8 cellular contexts compared by ENCODE assay signal in genomic region chr18:59900222-59901128, GRCh38. TPM values are rescaled to one million over a fixed set of nuclear protein-coding genes. Genes with fewer than 3 reads are reported as not detected.
A peak's percentile ranks its signal among the peaks of the same experiment; 100 is the strongest.
DNase-seq lines count a peak whose midpoint lies in the region; ATAC-seq and TF ChIP-seq lines count a peak whose summit lies in the region.

No MANE protein-coding gene starts in this region.

- peaks cover 42% of the 10 kb centered on the region for H3K4me1 Mint-ChIP-seq in chondrocyte (ENCODE audit: low read depth)

- no peaks in the 10 kb centered on the region for H3K27me3 ChIP-seq in WERI-Rb-1 (ENCODE audit: insufficient read depth, low read depth, severe bottlenecking)

- intact Hi-C loops in lower leg skin (cut with DNase I; ENCODE audit: low total_unique reads) = no loop called here

- H3K36me3 Mint-ChIP-seq in chondrocyte (ENCODE audit: low read depth) = peaks cover 11% of the 10 kb centered on the region

- 2 to 3% methylated on average over 38 to 46 of the region's 51 CpGs for WGBS in lower leg skin, 2 donors

- H3K36me3 ChIP-seq in WERI-Rb-1 = peaks cover 29% of the 10 kb centered on the region

- H3K4me3 ChIP-seq in WERI-Rb-1 (ENCODE audit: low read depth, low read length) (peak overlapping the region; percentile 87), lower leg skin (ENCODE audit: low read depth, poor library complexity, severe bottlenecking) (peak overlapping the region; percentile 58)

- H3K27me3 Mint-ChIP-seq in chondrocyte (ENCODE audit: low read depth) = no peaks in the 10 kb centered on the region

- TF ChIP-seq CTCF in WERI-Rb-1 (IDR thresholded peaks at IDR 0.05; ENCODE audit: low read depth, low read length) (no peak), chondrocyte (IDR thresholded peaks at IDR 0.05) (no peak), lower leg skin (IDR thresholded peaks at IDR 0.05) (no peak)

- H3K27ac ChIP-seq in WERI-Rb-1 = peak overlapping the region; percentile 90

- H3K27ac Mint-ChIP-seq in chondrocyte (ENCODE audit: unreplicated experiment) = peak overlapping the region; percentile 94

- no peak for TF ChIP-seq POLR2A in lower leg skin (IDR thresholded peaks at IDR 0.05)

- H3K9me3 ChIP-seq in WERI-Rb-1 (ENCODE audit: severe bottlenecking) = peaks cover 8% of the 10 kb centered on the region

- peak; percentile 29 for DNase-seq in NCI-H2196 (lab: John Stamatoyannopoulos, UW; ENCODE audit: unreplicated experiment)
- no peak for DNase-seq in NCI-H2196 treated with DMSO at 0.1 percent for 48 hours (lab: John Stamatoyannopoulos, UW; ENCODE audit: unreplicated experiment)
- peak; percentile 13 for DNase-seq in NCI-H2029 treated with DMSO at 0.1 percent for 48 hours (lab: John Stamatoyannopoulos, UW)
- peak; percentile 61 for DNase-seq in WERI-Rb-1
- DNase-seq in chondrocyte (ENCODE audit: low spot score) = no peak
- no peak for DNase-seq in lower leg skin (ENCODE audit: low spot score in 2 of 2)
- DNase-seq in stimulated activated CD8-positive, alpha-beta memory T cell treated with anti-CD3 and anti-CD28 coated beads, Interleukin-12 subunit alpha, Interleukin-12 subunit beta, amount 100 ng/mL, for 24 hours (ENCODE audit: extremely low read depth) = peak; percentile 31

- peak; percentile 39 for ATAC-seq in HG02943 (IDR thresholded peaks at IDR 0.05; ENCODE audit: low read depth, unreplicated experiment)

- no peaks in the 10 kb centered on the region for H3K9me3 Mint-ChIP-seq in chondrocyte (ENCODE audit: low read depth)

- H3K4me3 Mint-ChIP-seq in chondrocyte (ENCODE audit: unreplicated experiment) = peak overlapping the region; percentile 84

RNA-seq across cellular contexts. Expression of gene PMAIP1, which starts 0.7 kb away (rescaled TPM):
- total RNA-seq in chondrocyte (4.1 to 9.9 TPM (median 8.0 TPM) in 3 replicates), lower leg skin (10 to 100 TPM; 11.8 to 34.3 (median 20.8) TPM)

Comparison
In these comparisons a context has a peak if more than half of its experiments do, and no peak if none do; other contexts are left out.
1. DNase-seq: peak in NCI-H2196 (single experiment), NCI-H2029 treated with DMSO at 0.1 percent for 48 hours (single experiment), WERI-Rb-1 (single experiment) and stimulated activated CD8-positive, alpha-beta memory T cell treated with anti-CD3 and anti-CD28 coated beads, Interleukin-12 subunit alpha, Interleukin-12 subunit beta, amount 100 ng/mL, for 24 hours (single experiment); none in NCI-H2196 treated with DMSO at 0.1 percent for 48 hours (single experiment), chondrocyte (single experiment) and lower leg skin (0 of 2).